1 cellular context compared by ENCODE assay signal in the genomic region with DNA sequence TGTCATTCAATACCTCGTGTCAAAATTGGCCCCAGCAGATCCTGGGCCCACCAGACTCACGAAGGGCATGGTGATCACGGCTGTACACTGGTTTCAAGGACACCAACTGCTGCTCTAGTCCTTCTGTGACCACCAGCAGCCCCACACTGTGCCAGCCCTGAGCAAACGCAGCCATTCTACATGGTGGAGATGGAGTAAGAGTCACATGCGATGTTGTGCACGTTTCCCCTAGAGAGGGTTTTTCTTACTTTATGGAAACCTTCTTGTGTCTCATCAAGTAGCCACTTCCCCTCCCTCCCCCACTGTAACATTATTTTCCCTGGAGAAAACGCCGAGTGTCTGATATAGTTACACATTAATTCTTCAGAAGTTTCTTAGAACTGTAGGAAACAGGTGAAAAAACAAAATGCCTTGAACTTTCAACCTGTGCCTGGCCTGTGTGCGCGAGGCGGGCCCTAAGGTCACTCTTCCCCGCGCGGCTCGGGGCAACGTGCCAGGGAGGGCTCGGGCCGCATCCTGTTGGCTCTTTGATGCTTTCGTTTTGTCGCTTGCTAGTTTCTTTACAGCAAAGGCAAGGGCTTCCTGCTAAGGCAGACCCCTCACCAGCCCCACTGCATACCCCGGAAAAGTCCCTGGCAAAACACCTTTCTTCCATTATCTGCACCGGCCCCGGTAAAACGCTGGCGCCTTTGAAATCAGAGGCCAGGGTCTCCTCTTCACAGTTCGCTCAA.
A peak's percentile ranks its signal among the peaks of the same experiment; 100 is the strongest.
TF ChIP-seq lines count a peak whose summit lies in the region.

No MANE protein-coding gene starts in this region.

TF ChIP-seq in HepG2, 621 proteins besides CTCF, POLR2A, EP300 and RAD21 (continued from another document and continues in another):
- TF ChIP-seq, protein P1, sequence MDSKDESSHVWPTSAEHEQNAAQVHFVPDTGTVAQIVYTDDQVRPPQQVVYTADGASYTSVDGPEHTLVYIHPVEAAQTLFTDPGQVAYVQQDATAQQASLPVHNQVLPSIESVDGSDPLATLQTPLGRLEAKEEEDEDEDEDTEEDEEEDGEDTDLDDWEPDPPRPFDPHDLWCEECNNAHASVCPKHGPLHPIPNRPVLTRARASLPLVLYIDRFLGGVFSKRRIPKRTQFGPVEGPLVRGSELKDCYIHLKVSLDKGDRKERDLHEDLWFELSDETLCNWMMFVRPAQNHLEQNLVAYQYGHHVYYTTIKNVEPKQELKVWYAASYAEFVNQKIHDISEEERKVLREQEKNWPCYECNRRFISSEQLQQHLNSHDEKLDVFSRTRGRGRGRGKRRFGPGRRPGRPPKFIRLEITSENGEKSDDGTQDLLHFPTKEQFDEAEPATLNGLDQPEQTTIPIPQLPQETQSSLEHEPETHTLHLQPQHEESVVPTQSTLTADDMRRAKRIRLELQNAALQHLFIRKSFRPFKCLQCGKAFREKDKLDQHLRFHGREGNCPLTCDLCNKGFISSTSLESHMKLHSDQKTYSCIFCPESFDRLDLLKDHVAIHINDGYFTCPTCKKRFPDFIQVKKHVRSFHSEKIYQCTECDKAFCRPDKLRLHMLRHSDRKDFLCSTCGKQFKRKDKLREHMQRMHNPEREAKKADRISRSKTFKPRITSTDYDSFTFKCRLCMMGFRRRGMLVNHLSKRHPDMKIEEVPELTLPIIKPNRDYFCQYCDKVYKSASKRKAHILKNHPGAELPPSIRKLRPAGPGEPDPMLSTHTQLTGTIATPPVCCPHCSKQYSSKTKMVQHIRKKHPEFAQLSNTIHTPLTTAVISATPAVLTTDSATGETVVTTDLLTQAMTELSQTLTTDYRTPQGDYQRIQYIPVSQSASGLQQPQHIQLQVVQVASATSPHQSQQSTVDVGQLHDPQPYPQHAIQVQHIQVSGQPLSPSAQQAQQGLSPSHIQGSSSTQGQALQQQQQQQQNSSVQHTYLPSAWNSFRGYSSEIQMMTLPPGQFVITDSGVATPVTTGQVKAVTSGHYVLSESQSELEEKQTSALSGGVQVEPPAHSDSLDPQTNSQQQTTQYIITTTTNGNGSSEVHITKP (CRISPR knock-in tag; IDR thresholded peaks at IDR 0.05; ENCODE audit: low read depth): no peak
- TF ChIP-seq CCDC6 (CRISPR knock-in tag; IDR thresholded peaks at IDR 0.05): no peak
- peak; percentile 84 for TF ChIP-seq HNF4A (CRISPR knock-in tag; IDR thresholded peaks at IDR 0.05)
- TF ChIP-seq REXO4 (CRISPR knock-in tag; IDR thresholded peaks at IDR 0.05; ENCODE audit: borderline replicate concordance): no peak
- TF ChIP-seq ZNF124 (CRISPR knock-in tag; IDR thresholded peaks at IDR 0.05): no peak
- TF ChIP-seq ZMYM4 (CRISPR knock-in tag; IDR thresholded peaks at IDR 0.05): peak; percentile 65
- no peak for TF ChIP-seq SRSF1 (optimal IDR thresholded peaks at IDR 0.05; ENCODE audit: low read depth, low read length)
- TF ChIP-seq, protein P2, sequence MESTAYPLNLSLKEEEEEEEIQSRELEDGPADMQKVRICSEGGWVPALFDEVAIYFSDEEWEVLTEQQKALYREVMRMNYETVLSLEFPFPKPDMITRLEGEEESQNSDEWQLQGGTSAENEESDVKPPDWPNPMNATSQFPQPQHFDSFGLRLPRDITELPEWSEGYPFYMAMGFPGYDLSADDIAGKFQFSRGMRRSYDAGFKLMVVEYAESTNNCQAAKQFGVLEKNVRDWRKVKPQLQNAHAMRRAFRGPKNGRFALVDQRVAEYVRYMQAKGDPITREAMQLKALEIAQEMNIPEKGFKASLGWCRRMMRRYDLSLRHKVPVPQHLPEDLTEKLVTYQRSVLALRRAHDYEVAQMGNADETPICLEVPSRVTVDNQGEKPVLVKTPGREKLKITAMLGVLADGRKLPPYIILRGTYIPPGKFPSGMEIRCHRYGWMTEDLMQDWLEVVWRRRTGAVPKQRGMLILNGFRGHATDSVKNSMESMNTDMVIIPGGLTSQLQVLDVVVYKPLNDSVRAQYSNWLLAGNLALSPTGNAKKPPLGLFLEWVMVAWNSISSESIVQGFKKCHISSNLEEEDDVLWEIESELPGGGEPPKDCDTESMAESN (CRISPR knock-in tag; conservative IDR thresholded peaks at IDR 0.05): 0 out of 2 replicates have a peak, but pooled peaks have one; percentile 30
- peak; percentile 88 for TF ChIP-seq TARDBP (CRISPR knock-in tag; IDR thresholded peaks at IDR 0.05)
- TF ChIP-seq, protein P3, sequence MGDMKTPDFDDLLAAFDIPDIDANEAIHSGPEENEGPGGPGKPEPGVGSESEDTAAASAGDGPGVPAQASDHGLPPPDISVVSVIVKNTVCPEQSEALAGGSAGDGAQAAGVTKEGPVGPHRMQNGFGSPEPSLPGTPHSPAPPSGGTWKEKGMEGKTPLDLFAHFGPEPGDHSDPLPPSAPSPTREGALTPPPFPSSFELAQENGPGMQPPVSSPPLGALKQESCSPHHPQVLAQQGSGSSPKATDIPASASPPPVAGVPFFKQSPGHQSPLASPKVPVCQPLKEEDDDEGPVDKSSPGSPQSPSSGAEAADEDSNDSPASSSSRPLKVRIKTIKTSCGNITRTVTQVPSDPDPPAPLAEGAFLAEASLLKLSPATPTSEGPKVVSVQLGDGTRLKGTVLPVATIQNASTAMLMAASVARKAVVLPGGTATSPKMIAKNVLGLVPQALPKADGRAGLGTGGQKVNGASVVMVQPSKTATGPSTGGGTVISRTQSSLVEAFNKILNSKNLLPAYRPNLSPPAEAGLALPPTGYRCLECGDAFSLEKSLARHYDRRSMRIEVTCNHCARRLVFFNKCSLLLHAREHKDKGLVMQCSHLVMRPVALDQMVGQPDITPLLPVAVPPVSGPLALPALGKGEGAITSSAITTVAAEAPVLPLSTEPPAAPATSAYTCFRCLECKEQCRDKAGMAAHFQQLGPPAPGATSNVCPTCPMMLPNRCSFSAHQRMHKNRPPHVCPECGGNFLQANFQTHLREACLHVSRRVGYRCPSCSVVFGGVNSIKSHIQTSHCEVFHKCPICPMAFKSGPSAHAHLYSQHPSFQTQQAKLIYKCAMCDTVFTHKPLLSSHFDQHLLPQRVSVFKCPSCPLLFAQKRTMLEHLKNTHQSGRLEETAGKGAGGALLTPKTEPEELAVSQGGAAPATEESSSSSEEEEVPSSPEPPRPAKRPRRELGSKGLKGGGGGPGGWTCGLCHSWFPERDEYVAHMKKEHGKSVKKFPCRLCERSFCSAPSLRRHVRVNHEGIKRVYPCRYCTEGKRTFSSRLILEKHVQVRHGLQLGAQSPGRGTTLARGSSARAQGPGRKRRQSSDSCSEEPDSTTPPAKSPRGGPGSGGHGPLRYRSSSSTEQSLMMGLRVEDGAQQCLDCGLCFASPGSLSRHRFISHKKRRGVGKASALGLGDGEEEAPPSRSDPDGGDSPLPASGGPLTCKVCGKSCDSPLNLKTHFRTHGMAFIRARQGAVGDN (CRISPR knock-in tag; IDR thresholded peaks at IDR 0.05): peak; percentile 97
- peak; percentile 36; the same call in 1 of the 2 replicates for TF ChIP-seq KAT8 (CRISPR knock-in tag; IDR thresholded peaks at IDR 0.05)
- peak; percentile 76 for TF ChIP-seq BCL6 (CRISPR knock-in tag; IDR thresholded peaks at IDR 0.05)
- TF ChIP-seq, protein P4, sequence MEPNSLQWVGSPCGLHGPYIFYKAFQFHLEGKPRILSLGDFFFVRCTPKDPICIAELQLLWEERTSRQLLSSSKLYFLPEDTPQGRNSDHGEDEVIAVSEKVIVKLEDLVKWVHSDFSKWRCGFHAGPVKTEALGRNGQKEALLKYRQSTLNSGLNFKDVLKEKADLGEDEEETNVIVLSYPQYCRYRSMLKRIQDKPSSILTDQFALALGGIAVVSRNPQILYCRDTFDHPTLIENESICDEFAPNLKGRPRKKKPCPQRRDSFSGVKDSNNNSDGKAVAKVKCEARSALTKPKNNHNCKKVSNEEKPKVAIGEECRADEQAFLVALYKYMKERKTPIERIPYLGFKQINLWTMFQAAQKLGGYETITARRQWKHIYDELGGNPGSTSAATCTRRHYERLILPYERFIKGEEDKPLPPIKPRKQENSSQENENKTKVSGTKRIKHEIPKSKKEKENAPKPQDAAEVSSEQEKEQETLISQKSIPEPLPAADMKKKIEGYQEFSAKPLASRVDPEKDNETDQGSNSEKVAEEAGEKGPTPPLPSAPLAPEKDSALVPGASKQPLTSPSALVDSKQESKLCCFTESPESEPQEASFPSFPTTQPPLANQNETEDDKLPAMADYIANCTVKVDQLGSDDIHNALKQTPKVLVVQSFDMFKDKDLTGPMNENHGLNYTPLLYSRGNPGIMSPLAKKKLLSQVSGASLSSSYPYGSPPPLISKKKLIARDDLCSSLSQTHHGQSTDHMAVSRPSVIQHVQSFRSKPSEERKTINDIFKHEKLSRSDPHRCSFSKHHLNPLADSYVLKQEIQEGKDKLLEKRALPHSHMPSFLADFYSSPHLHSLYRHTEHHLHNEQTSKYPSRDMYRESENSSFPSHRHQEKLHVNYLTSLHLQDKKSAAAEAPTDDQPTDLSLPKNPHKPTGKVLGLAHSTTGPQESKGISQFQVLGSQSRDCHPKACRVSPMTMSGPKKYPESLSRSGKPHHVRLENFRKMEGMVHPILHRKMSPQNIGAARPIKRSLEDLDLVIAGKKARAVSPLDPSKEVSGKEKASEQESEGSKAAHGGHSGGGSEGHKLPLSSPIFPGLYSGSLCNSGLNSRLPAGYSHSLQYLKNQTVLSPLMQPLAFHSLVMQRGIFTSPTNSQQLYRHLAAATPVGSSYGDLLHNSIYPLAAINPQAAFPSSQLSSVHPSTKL (CRISPR knock-in tag; IDR thresholded peaks at IDR 0.05): peak; percentile 82
- TF ChIP-seq ZBTB3 (CRISPR knock-in tag; IDR thresholded peaks at IDR 0.05; ENCODE audit: borderline replicate concordance, low read depth): no peak
- no peak for TF ChIP-seq ZFP41 (CRISPR knock-in tag; IDR thresholded peaks at IDR 0.05; ENCODE audit: borderline replicate concordance)
- TF ChIP-seq ZFP36L1 (CRISPR knock-in tag; IDR thresholded peaks at IDR 0.05): no peak
- TF ChIP-seq FOXA3 (CRISPR knock-in tag; IDR thresholded peaks at IDR 0.05): peak; percentile 42
- TF ChIP-seq, protein P5, sequence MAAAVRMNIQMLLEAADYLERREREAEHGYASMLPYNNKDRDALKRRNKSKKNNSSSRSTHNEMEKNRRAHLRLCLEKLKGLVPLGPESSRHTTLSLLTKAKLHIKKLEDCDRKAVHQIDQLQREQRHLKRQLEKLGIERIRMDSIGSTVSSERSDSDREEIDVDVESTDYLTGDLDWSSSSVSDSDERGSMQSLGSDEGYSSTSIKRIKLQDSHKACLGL (CRISPR knock-in tag; IDR thresholded peaks at IDR 0.05): no peak
- TF ChIP-seq, protein P6, sequence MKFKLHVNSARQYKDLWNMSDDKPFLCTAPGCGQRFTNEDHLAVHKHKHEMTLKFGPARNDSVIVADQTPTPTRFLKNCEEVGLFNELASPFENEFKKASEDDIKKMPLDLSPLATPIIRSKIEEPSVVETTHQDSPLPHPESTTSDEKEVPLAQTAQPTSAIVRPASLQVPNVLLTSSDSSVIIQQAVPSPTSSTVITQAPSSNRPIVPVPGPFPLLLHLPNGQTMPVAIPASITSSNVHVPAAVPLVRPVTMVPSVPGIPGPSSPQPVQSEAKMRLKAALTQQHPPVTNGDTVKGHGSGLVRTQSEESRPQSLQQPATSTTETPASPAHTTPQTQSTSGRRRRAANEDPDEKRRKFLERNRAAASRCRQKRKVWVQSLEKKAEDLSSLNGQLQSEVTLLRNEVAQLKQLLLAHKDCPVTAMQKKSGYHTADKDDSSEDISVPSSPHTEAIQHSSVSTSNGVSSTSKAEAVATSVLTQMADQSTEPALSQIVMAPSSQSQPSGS (CRISPR knock-in tag; IDR thresholded peaks at IDR 0.05): no peak
- peak; percentile 59; the same call in 1 of the 2 replicates for TF ChIP-seq ZNF331 (CRISPR knock-in tag; IDR thresholded peaks at IDR 0.05)
- TF ChIP-seq, protein P7, sequence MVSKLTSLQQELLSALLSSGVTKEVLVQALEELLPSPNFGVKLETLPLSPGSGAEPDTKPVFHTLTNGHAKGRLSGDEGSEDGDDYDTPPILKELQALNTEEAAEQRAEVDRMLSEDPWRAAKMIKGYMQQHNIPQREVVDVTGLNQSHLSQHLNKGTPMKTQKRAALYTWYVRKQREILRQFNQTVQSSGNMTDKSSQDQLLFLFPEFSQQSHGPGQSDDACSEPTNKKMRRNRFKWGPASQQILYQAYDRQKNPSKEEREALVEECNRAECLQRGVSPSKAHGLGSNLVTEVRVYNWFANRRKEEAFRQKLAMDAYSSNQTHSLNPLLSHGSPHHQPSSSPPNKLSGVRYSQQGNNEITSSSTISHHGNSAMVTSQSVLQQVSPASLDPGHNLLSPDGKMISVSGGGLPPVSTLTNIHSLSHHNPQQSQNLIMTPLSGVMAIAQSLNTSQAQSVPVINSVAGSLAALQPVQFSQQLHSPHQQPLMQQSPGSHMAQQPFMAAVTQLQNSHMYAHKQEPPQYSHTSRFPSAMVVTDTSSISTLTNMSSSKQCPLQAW (CRISPR knock-in tag; IDR thresholded peaks at IDR 0.05): peak; percentile 80
- no peak for TF ChIP-seq FOXP1 (IDR thresholded peaks at IDR 0.05)
- TF ChIP-seq FOXP1 (CRISPR knock-in tag; IDR thresholded peaks at IDR 0.05): peak; percentile 58
- TF ChIP-seq ATF7-NPFF (CRISPR knock-in tag; IDR thresholded peaks at IDR 0.05; ENCODE audit: low read depth): no peak
- 0 out of 2 replicates have a peak, but pooled peaks have one; percentile 10 for TF ChIP-seq ZNF629 (CRISPR knock-in tag; conservative IDR thresholded peaks at IDR 0.05)
- TF ChIP-seq, protein P8, sequence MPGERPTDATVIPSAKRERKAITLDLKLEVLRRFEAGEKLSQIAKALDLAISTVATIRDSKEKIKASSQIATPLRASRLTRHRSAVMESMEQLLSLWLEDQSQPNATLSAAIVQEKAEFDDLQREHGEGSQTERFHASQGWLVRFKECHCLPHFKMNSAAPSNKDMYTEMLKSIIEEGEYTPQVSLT (CRISPR knock-in tag; IDR thresholded peaks at IDR 0.05; ENCODE audit: borderline replicate concordance, low read depth): no peak
- peak; percentile 44; the same call in 1 of the 2 replicates for TF ChIP-seq TCF7 (IDR thresholded peaks at IDR 0.05; ENCODE audit: low read depth)
- TF ChIP-seq CREM (IDR thresholded peaks at IDR 0.05): peak; percentile 52; the same call in 1 of the 2 replicates
- TF ChIP-seq CREM (CRISPR knock-in tag; IDR thresholded peaks at IDR 0.05): no peak
- TF ChIP-seq NR2F6 (IDR thresholded peaks at IDR 0.05): peak; percentile 89
- peak; percentile 88 for TF ChIP-seq NR2F6 (CRISPR knock-in tag; IDR thresholded peaks at IDR 0.05)
- TF ChIP-seq ZNF446 (CRISPR knock-in tag; IDR thresholded peaks at IDR 0.05): 0 out of 2 replicates have a peak, but pooled peaks have one; percentile 31
